In genomic region chr3:9915252-9916141, GRCh38 we compare ENCODE assay signal across 8 cellular contexts. TPM values are rescaled to one million over a fixed set of nuclear protein-coding genes. Genes with fewer than 3 reads are reported as not detected.
DNase-seq lines count a peak whose midpoint lies in the region; ATAC-seq, FAIRE-seq and TF ChIP-seq lines count a peak whose summit lies in the region.

No MANE protein-coding gene starts in this region.

- TF ChIP-seq CTCF in HFF-Myc (IDR thresholded peaks at IDR 0.05; ENCODE audit: low read depth, low read length, missing control alignments): peak; percentile 26

- no peak for ATAC-seq in HG02870 (IDR thresholded peaks at IDR 0.05; ENCODE audit: unreplicated experiment)

- peaks cover 0 to 11% of the 10 kb centered on the region in 2 donors for H3K36me3 ChIP-seq in small intestine (ENCODE audit: control insufficient read depth in 2 of 2, insufficient read depth in 2 of 2, low read length in 2 of 2)

- peak overlapping the region; percentile 78 for H3K27ac ChIP-seq in caudate nucleus (ENCODE audit: low read depth, low read length)
- H3K27ac ChIP-seq in small intestine (ENCODE audit: low read depth in 1 of 2, low read length in 1 of 2): peak overlapping the region; percentile 80 to 86

- no peak for FAIRE-seq in small intestine (lab: Jason Lieb, UNC)

- WGBS in small intestine, 3 donors: 0 to 1% (median 1%) methylated on average over 54 to 99 of the region's 99 CpGs

- H3K9me3 ChIP-seq in small intestine (ENCODE audit: control insufficient read depth, low read depth): no peaks in the 10 kb centered on the region

- H3K4me3 ChIP-seq in HFF-Myc (replicated peaks; ENCODE audit: low read depth, low read length) (peak overlapping the region; percentile 56), small intestine (ENCODE audit: low read depth in 1 of 2, low read length in 2 of 2) (peak overlapping the region in 1 of 2 donors; percentile 53)

- no peaks in the 10 kb centered on the region for H3K27me3 ChIP-seq in small intestine (ENCODE audit: control insufficient read depth in 2 of 2, insufficient read depth in 2 of 2, low read length in 2 of 2)

- peaks cover 4 to 6% of the 10 kb centered on the region in 2 donors for H3K4me1 ChIP-seq in small intestine (ENCODE audit: control insufficient read depth in 2 of 2, insufficient read depth in 1 of 2, low read depth in 1 of 2, low read length in 1 of 2)

- DNase-seq in DMS53 treated with DMSO at 0.1 percent for 48 hours (lab: John Stamatoyannopoulos, UW; ENCODE audit: unreplicated experiment) (peak; percentile 8), HFF-Myc (ENCODE audit: extremely low read depth, low read depth) (no peak), RPMI7951 (ENCODE audit: low read depth) (peak; percentile 68), caudate nucleus (lab: John Stamatoyannopoulos, UW) (peak in 38 of 61 donors; percentile 7 to 75 (median 40)), iris pigment epithelial cell (ENCODE audit: low read depth) (peak; percentile 67), small intestine (peak; percentile 55), SHP77 (lab: John Stamatoyannopoulos, UW) (no peak)

RNA-seq across cellular contexts. Expression of gene IL17RC, which starts 1.4 kb away (rescaled TPM):
- 23.2 and 25.8 TPM in 2 replicates for total RNA-seq in RPMI7951 (2014; rRNA removed; shearing (Covaris generic))
- 10 to 100 TPM; 35.7 to 96.2 (median 45.0) TPM for polyA plus RNA-seq in small intestine

RNA-seq across cellular contexts. Expression of gene IL17RE, which starts 12.8 kb away (rescaled TPM):
- total RNA-seq in RPMI7951 (2014; rRNA removed; shearing (Covaris generic)): not detected in 2 replicates
- 10 to 100 TPM; 31.3 to 59.3 (median 41.4) TPM for polyA plus RNA-seq in small intestine

RNA-seq across cellular contexts. Expression of gene CRELD1, which starts 18.1 kb away (rescaled TPM):
- 32.1 and 38.9 TPM in 2 replicates for total RNA-seq in RPMI7951 (2014; rRNA removed; shearing (Covaris generic))
- polyA plus RNA-seq in small intestine: 10 to 100 TPM; 16.2 to 34.3 (median 30.0) TPM

RNA-seq across cellular contexts. Expression of gene JAGN1, which starts 25.1 kb away (rescaled TPM):
- 34.7 and 36.8 TPM in 2 replicates for total RNA-seq in RPMI7951 (2014; rRNA removed; shearing (Covaris generic))
- polyA plus RNA-seq in small intestine: 10 to 100 TPM; 49.0 to 56.8 (median 54.9) TPM

RNA-seq across cellular contexts. Expression of gene CIDEC, which starts 35.4 kb away (rescaled TPM):
- total RNA-seq in RPMI7951 (2014; rRNA removed; shearing (Covaris generic)): not detected in 2 replicates
- 100 to 1,000 TPM in 2 of 3 donors, 10 to 100 TPM in 1; 62.5 to 748 (median 557) TPM for polyA plus RNA-seq in small intestine

Comparison
In these comparisons a context has a peak if more than half of its experiments do, and no peak if none do; other contexts are left out.
1. DNase-seq: peak in DMS53 treated with DMSO at 0.1 percent for 48 hours (single experiment), RPMI7951 (single experiment), caudate nucleus (38 of 61), iris pigment epithelial cell (single experiment) and small intestine (single experiment); none in HFF-Myc (single experiment) and SHP77 (0 of 2).